Comparison of ENCODE assay signal across 9 cellular contexts in the genomic region with DNA sequence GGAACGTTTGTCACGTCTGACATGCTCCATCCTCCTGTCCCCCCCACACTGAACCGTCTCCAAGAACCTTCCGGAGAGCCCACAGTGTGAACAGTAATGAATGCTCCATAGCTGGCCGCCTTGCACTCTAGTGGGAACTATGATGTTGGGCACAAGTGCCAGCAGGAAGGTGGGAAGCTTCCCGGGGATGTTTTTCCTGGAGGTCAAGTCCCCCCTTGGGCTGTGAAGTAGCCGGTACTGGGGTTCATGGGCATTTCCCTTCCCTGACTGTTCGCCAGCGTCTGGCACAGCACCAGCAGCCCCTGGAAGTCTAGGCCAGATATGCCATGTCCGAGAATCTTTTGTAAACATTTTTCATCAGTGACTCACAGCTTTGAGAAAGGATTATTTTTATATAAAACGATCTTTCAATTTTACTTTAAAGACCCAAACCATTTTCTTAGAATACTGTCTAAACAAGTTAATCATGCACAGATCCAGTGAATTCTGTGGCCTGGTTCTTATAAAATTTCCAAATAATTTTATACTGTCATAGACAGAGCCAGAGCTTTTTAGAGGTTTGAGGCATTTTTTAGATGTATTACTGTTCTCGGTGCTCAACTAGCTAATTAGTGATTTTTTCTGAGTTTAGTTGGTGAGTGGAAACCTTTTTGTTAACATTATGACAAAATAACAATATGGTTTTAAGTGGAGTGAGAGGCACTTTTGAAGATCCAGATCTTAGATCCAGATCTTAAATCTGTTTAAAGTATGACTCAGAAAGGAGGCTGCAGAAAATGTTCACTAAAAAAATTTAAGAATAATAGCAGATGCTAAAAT. TPM values are rescaled to one million over a fixed set of nuclear protein-coding genes. Genes with fewer than 3 reads are reported as not detected.
A peak's percentile ranks its signal among the peaks of the same experiment; 100 is the strongest.
DNase-seq lines count a peak whose midpoint lies in the region; ATAC-seq and TF ChIP-seq lines count a peak whose summit lies in the region.
"Had no signal": no experiment of that assay in that cellular context is flagged by ENCODE, and none has a peak within 500 bp of the region (broad histone marks: within the 10 kb centered on the region; RNA-seq: fewer than 3 reads in every experiment).

No MANE protein-coding gene starts in this region.

- DNase-seq in AG09309 (ENCODE audit: low read depth) (no peak), SJSA1 (ENCODE audit: low read depth in 1 of 2, low spot score in 2 of 2) (peak; percentile 88), fibroblast of peridontal ligament (ENCODE audit: extremely low read depth) (peak; percentile 80), osteoblast (ENCODE audit: insufficient read length, low spot score, missing footprints) (peak; percentile 47), NCI-H2227 (lab: John Stamatoyannopoulos, UW; ENCODE audit: unreplicated experiment) (no peak)
- no peak for DNase-seq in activated T-helper 2 cell treated with anti-CD3 and anti-CD28 coated beads, Interferon-gamma antibody, Interleukin-2, Interleukin-4, amounts not matched to agents 10 μg/mL and 5 μg/mL and 100 μg/mL, durations not matched to agents 14 hours and 24 hours and 36 hours (ENCODE audit: low spot score)
- no peak for DNase-seq in CD4-positive, alpha-beta memory T cell

- H3K36me3 ChIP-seq in SJSA1 (no peaks in the 10 kb centered on the region), osteoblast (ENCODE audit: insufficient read depth, low read length) (peaks cover 16% of the 10 kb centered on the region)
- no peaks in the 10 kb centered on the region for H3K36me3 ChIP-seq in CD4-positive, alpha-beta memory T cell (ENCODE audit: insufficient read depth, low read length)

- H3K9me3 Mint-ChIP-seq in activated T-helper 2 cell treated with anti-CD3 and anti-CD28 coated beads, Interferon-gamma antibody, Interleukin-2, Interleukin-4, amounts not matched to agents 10 μg/mL and 5 μg/mL and 100 μg/mL, durations not matched to agents 14 hours and 24 hours and 36 hours = no peaks in the 10 kb centered on the region
- H3K9me3 Mint-ChIP-seq in CD4-positive, alpha-beta memory T cell = no peaks in the 10 kb centered on the region

- POLR2A ChIA-PET in CD4-positive, alpha-beta memory T cell (lab: Charles Lee; ENCODE audit: partially characterized antibody) = no interaction called here

- H3K27ac ChIP-seq in SJSA1 = peak overlapping the region; percentile 93
- peak overlapping the region; percentile 98 for H3K27ac ChIP-seq in osteoblast (ENCODE audit: low read depth, low read length)
- H3K27ac ChIP-seq in CD4-positive, alpha-beta memory T cell (ENCODE audit: low read depth, low read length) = no peak overlapping the region

- H3K4me3 Mint-ChIP-seq in activated T-helper 2 cell treated with anti-CD3 and anti-CD28 coated beads, Interferon-gamma antibody, Interleukin-2, Interleukin-4, amounts not matched to agents 10 μg/mL and 5 μg/mL and 100 μg/mL, durations not matched to agents 14 hours and 24 hours and 36 hours (ENCODE audit: low read depth) = no peak overlapping the region
- no peak overlapping the region for H3K4me3 Mint-ChIP-seq in CD4-positive, alpha-beta memory T cell

- H2AFZ ChIP-seq in osteoblast (ENCODE audit: low read length) = no peak overlapping the region

- intact Hi-C loops in activated T-helper 2 cell treated with anti-CD3 and anti-CD28 coated beads, Interferon-gamma antibody, Interleukin-2, Interleukin-4, amounts not matched to agents 10 μg/mL and 5 μg/mL and 100 μg/mL, durations not matched to agents 14 hours and 24 hours and 36 hours (cut with micrococcal nuclease) = no loop called here
- intact Hi-C loops in CD4-positive, alpha-beta memory T cell (cut with micrococcal nuclease) = no loop called here

- H3K27me3 Mint-ChIP-seq in activated T-helper 2 cell treated with anti-CD3 and anti-CD28 coated beads, Interferon-gamma antibody, Interleukin-2, Interleukin-4, amounts not matched to agents 10 μg/mL and 5 μg/mL and 100 μg/mL, durations not matched to agents 14 hours and 24 hours and 36 hours (ENCODE audit: low read depth) = no peaks in the 10 kb centered on the region
- H3K27me3 Mint-ChIP-seq in CD4-positive, alpha-beta memory T cell = no peaks in the 10 kb centered on the region

- CTCF ChIA-PET in CD4-positive, alpha-beta memory T cell (lab: Charles Lee; ENCODE audit: partially characterized antibody) = interaction anchor here (0.9 to 2.7 kb wide), 2 partner anchors 11 to 20 kb away, joined by 3 to 6 read pairs; no protein-coding TSS in a partner anchor

- H3K4me1 Mint-ChIP-seq in activated T-helper 2 cell treated with anti-CD3 and anti-CD28 coated beads, Interferon-gamma antibody, Interleukin-2, Interleukin-4, amounts not matched to agents 10 μg/mL and 5 μg/mL and 100 μg/mL, durations not matched to agents 14 hours and 24 hours and 36 hours (ENCODE audit: low read depth) = peaks cover 9% of the 10 kb centered on the region
- H3K4me1 Mint-ChIP-seq in CD4-positive, alpha-beta memory T cell = peaks cover 11 to 17% (median 15%) of the 10 kb centered on the region in 4 donors

- H4K20me1 ChIP-seq in osteoblast (ENCODE audit: insufficient read depth, low read length) = peaks cover 21% of the 10 kb centered on the region

- H3K36me3 Mint-ChIP-seq in activated T-helper 2 cell treated with anti-CD3 and anti-CD28 coated beads, Interferon-gamma antibody, Interleukin-2, Interleukin-4, amounts not matched to agents 10 μg/mL and 5 μg/mL and 100 μg/mL, durations not matched to agents 14 hours and 24 hours and 36 hours (ENCODE audit: low read depth) = no peaks in the 10 kb centered on the region
- no peaks in the 10 kb centered on the region for H3K36me3 Mint-ChIP-seq in CD4-positive, alpha-beta memory T cell

- H3K27me3 ChIP-seq in SJSA1 (replicated peaks) (no peaks in the 10 kb centered on the region), osteoblast (ENCODE audit: insufficient read depth, low read length) (no peaks in the 10 kb centered on the region)
- no peaks in the 10 kb centered on the region for H3K27me3 ChIP-seq in CD4-positive, alpha-beta memory T cell (ENCODE audit: insufficient read depth, low read length)

- H3K9me3 ChIP-seq in SJSA1 (replicated peaks) = no peaks in the 10 kb centered on the region
- H3K9me3 ChIP-seq in osteoblast (ENCODE audit: low read depth, low read length) = no peaks in the 10 kb centered on the region
- H3K9me3 ChIP-seq in CD4-positive, alpha-beta memory T cell (ENCODE audit: control insufficient read depth in 1 of 2, low read length in 2 of 2) = no peaks in the 10 kb centered on the region

- TF ChIP-seq CTCF in AG09309 (IDR thresholded peaks at IDR 0.05; ENCODE audit: control insufficient read depth, insufficient read depth, low read depth, low read length, missing control alignments) = no peak
- TF ChIP-seq CTCF in osteoblast (IDR thresholded peaks at IDR 0.05; ENCODE audit: extremely low read depth, low read depth, low read length) = no peak

- no peak overlapping the region for H3K27ac Mint-ChIP-seq in activated T-helper 2 cell treated with anti-CD3 and anti-CD28 coated beads, Interferon-gamma antibody, Interleukin-2, Interleukin-4, amounts not matched to agents 10 μg/mL and 5 μg/mL and 100 μg/mL, durations not matched to agents 14 hours and 24 hours and 36 hours
- H3K27ac Mint-ChIP-seq in CD4-positive, alpha-beta memory T cell = peak overlapping the region in 1 of 7 donors; percentile 55

- no peak for ATAC-seq in GM21786 (IDR thresholded peaks at IDR 0.05; ENCODE audit: unreplicated experiment)

- H3K4me2 ChIP-seq in osteoblast (ENCODE audit: insufficient read depth, low read length) = peak overlapping the region; percentile 85

- H3K4me1 ChIP-seq in SJSA1 (replicated peaks) (peaks cover 51% of the 10 kb centered on the region), osteoblast (ENCODE audit: insufficient read depth, low read length) (peaks cover 75% of the 10 kb centered on the region)
- H3K4me1 ChIP-seq in CD4-positive, alpha-beta memory T cell (ENCODE audit: insufficient read depth, low read length) = peaks cover 31% of the 10 kb centered on the region

- H3K79me2 ChIP-seq in osteoblast (ENCODE audit: insufficient read depth, low read length) = peaks cover 71% of the 10 kb centered on the region

- H3K4me3 ChIP-seq in AG09309 (ENCODE audit: control insufficient read depth, low read depth, low read length) (peak overlapping the region; percentile 8), SJSA1 (no peak overlapping the region), osteoblast (ENCODE audit: insufficient read depth, low read length) (peak overlapping the region; percentile 53)
- no peak overlapping the region for H3K4me3 ChIP-seq in CD4-positive, alpha-beta memory T cell (ENCODE audit: low read length in 2 of 2)

RNA-seq across cellular contexts. Expression of a gene that starts 11.6 kb away (rescaled TPM):
- total RNA-seq in SJSA1 (2014; rRNA removed; shearing (Covaris generic)) = 20.5 and 24.7 TPM in 2 replicates
- 92.2 and 94.8 TPM in 2 replicates for total RNA-seq in osteoblast
- 35.5 and 36.5 TPM in 2 replicates for total RNA-seq in activated T-helper 2 cell treated with anti-CD3 and anti-CD28 coated beads, Interferon-gamma antibody, Interleukin-2, Interleukin-4, amounts not matched to agents 10 μg/mL and 5 μg/mL and 100 μg/mL, durations not matched to agents 14 hours and 24 hours and 36 hours
- 10 to 100 TPM; 31.6 to 34.4 TPM for total RNA-seq in CD4-positive, alpha-beta memory T cell
- polyA plus RNA-seq in CD4-positive, alpha-beta memory T cell = 10 to 100 TPM in 1 of 2 donors, 1 to 10 TPM in 1; 3.2 to 14.4 TPM

RNA-seq across cellular contexts. Expression of a gene that starts 49.9 kb away (rescaled TPM):
- not detected in 2 replicates for total RNA-seq in SJSA1 (2014; rRNA removed; shearing (Covaris generic))
- not detected in 2 replicates for total RNA-seq in osteoblast
- not detected in 2 replicates for total RNA-seq in activated T-helper 2 cell treated with anti-CD3 and anti-CD28 coated beads, Interferon-gamma antibody, Interleukin-2, Interleukin-4, amounts not matched to agents 10 μg/mL and 5 μg/mL and 100 μg/mL, durations not matched to agents 14 hours and 24 hours and 36 hours
- not detected for total RNA-seq in CD4-positive, alpha-beta memory T cell
- polyA plus RNA-seq in CD4-positive, alpha-beta memory T cell = not detected
- total RNA-seq: mononuclear cell had no signal

Comparison
In these comparisons a context has a peak if more than half of its experiments do, and no peak if none do; other contexts are left out.
1. DNase-seq: peak in SJSA1 (2 of 2), fibroblast of peridontal ligament (single experiment) and osteoblast (single experiment); none in AG09309 (single experiment), activated T-helper 2 cell treated with anti-CD3 and anti-CD28 coated beads, Interferon-gamma antibody, Interleukin-2, Interleukin-4, amounts not matched to agents 10 μg/mL and 5 μg/mL and 100 μg/mL, durations not matched to agents 14 hours and 24 hours and 36 hours (single experiment), NCI-H2227 (single experiment) and CD4-positive, alpha-beta memory T cell (0 of 5).
2. H3K4me3 ChIP-seq: peak in AG09309 (single experiment) and osteoblast (single experiment); none in SJSA1 (single experiment) and CD4-positive, alpha-beta memory T cell (0 of 2).